Comparison of ENCODE assay signal across 1 cellular context in the genomic region with DNA sequence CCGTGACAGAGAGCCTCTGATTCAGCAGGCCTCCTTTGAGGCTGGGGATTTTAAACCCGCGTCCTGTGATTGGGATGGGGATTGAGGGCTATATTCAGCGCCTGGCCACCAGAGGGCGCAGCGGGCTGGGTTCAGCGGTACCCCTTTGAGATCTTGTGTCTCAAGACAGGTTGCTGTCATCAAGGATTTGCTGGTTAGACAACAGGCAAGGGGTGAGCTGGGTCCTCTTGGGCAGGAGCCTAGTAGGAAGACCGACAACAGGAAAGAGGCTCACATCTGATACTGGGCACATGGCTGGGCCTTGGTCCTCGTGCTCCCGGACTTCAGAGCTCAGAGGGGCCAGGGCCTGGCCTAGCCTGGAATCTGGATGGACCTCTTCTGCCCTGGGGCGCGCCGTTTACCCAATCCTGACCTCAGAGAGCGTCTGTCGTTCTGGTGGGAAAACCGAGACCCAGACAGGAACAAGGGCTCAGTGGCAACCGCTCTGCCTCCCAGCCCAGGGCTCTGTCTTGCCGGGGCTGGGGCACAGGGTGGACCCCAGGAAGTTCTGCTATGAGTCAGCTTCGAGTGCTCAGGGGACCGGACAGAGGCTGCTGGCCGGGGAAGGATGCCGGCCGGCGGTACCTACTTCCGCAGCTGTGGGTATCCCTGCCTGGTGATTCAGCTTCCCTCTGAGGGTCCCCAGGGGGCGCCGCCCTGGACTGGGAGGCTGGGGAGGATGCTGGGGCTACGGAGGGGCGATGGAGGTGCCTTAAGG.
TF ChIP-seq lines count a peak whose summit lies in the region.

No MANE protein-coding gene starts in this region.

TF ChIP-seq in HepG2, 621 proteins besides CTCF, POLR2A, EP300 and RAD21 (continued from another document and continues in another):
- TF ChIP-seq, protein P1, sequence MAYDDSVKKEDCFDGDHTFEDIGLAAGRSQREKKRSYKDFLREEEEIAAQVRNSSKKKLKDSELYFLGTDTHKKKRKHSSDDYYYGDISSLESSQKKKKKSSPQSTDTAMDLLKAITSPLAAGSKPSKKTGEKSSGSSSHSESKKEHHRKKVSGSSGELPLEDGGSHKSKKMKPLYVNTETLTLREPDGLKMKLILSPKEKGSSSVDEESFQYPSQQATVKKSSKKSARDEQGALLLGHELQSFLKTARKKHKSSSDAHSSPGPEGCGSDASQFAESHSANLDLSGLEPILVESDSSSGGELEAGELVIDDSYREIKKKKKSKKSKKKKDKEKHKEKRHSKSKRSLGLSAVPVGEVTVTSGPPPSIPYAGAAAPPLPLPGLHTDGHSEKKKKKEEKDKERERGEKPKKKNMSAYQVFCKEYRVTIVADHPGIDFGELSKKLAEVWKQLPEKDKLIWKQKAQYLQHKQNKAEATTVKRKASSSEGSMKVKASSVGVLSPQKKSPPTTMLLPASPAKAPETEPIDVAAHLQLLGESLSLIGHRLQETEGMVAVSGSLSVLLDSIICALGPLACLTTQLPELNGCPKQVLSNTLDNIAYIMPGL (CRISPR knock-in tag; IDR thresholded peaks at IDR 0.05; ENCODE audit: borderline replicate concordance in 1 of 2, low read depth in 1 of 2): 0 out of 4 replicates have a peak, but pooled peaks of 1 of the 2 experiments have one; percentile 35
- TF ChIP-seq ZNF317 (CRISPR knock-in tag; IDR thresholded peaks at IDR 0.05) (no peak), KDM2A (CRISPR knock-in tag; IDR thresholded peaks at IDR 0.05; ENCODE audit: borderline replicate concordance, low read depth) (peak; percentile 62), ZNF451 (CRISPR knock-in tag; IDR thresholded peaks at IDR 0.05) (no peak), YEATS2 (CRISPR knock-in tag; IDR thresholded peaks at IDR 0.05; ENCODE audit: borderline replicate concordance) (no peak), SMYD3 (CRISPR knock-in tag; IDR thresholded peaks at IDR 0.05) (no peak), ZNF432 (CRISPR knock-in tag; IDR thresholded peaks at IDR 0.05; ENCODE audit: borderline replicate concordance) (no peak), EEA1 (CRISPR knock-in tag; IDR thresholded peaks at IDR 0.05; ENCODE audit: borderline replicate concordance) (no peak), ZNF644 (CRISPR knock-in tag; IDR thresholded peaks at IDR 0.05; ENCODE audit: low read depth) (no peak), RBM39 (IDR thresholded peaks at IDR 0.05; ENCODE audit: low read depth, low read length, poor library complexity, severe bottlenecking) (no peak), ZNF556 (CRISPR knock-in tag; IDR thresholded peaks at IDR 0.05; ENCODE audit: borderline replicate concordance) (no peak), MTF1 (CRISPR knock-in tag; IDR thresholded peaks at IDR 0.05) (no peak), ZNF33B (CRISPR knock-in tag; IDR thresholded peaks at IDR 0.05) (no peak), ZNF460 (CRISPR knock-in tag; IDR thresholded peaks at IDR 0.05; ENCODE audit: borderline replicate concordance) (no peak), KDM3A (CRISPR knock-in tag; IDR thresholded peaks at IDR 0.05; ENCODE audit: low read depth) (no peak), ZNF230 (CRISPR knock-in tag; IDR thresholded peaks at IDR 0.05) (no peak), HOXD1 (CRISPR knock-in tag; IDR thresholded peaks at IDR 0.05) (no peak), GATAD2A (CRISPR knock-in tag; IDR thresholded peaks at IDR 0.05) (0 out of 2 replicates have a peak, but pooled peaks have one; percentile 16), SALL1 (CRISPR knock-in tag; IDR thresholded peaks at IDR 0.05) (no peak; the same call in 1 of the 2 replicates), ZNF326 (CRISPR knock-in tag; IDR thresholded peaks at IDR 0.05; ENCODE audit: borderline replicate concordance) (no peak)
- TF ChIP-seq, protein P2, sequence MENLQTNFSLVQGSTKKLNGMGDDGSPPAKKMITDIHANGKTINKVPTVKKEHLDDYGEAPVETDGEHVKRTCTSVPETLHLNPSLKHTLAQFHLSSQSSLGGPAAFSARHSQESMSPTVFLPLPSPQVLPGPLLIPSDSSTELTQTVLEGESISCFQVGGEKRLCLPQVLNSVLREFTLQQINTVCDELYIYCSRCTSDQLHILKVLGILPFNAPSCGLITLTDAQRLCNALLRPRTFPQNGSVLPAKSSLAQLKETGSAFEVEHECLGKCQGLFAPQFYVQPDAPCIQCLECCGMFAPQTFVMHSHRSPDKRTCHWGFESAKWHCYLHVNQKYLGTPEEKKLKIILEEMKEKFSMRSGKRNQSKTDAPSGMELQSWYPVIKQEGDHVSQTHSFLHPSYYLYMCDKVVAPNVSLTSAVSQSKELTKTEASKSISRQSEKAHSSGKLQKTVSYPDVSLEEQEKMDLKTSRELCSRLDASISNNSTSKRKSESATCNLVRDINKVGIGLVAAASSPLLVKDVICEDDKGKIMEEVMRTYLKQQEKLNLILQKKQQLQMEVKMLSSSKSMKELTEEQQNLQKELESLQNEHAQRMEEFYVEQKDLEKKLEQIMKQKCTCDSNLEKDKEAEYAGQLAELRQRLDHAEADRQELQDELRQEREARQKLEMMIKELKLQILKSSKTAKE (CRISPR knock-in tag; IDR thresholded peaks at IDR 0.05; ENCODE audit: borderline replicate concordance): no peak
- TF ChIP-seq, protein P3, sequence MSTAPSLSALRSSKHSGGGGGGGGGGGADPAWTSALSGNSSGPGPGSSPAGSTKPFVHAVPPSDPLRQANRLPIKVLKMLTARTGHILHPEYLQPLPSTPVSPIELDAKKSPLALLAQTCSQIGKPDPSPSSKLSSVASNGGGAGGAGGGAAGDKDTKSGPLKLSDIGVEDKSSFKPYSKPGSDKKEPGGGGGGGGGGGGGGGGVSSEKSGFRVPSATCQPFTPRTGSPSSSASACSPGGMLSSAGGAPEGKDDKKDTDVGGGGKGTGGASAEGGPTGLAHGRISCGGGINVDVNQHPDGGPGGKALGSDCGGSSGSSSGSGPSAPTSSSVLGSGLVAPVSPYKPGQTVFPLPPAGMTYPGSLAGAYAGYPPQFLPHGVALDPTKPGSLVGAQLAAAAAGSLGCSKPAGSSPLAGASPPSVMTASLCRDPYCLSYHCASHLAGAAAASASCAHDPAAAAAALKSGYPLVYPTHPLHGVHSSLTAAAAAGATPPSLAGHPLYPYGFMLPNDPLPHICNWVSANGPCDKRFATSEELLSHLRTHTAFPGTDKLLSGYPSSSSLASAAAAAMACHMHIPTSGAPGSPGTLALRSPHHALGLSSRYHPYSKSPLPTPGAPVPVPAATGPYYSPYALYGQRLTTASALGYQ (CRISPR knock-in tag; IDR thresholded peaks at IDR 0.05): no peak
- TF ChIP-seq, protein P4, sequence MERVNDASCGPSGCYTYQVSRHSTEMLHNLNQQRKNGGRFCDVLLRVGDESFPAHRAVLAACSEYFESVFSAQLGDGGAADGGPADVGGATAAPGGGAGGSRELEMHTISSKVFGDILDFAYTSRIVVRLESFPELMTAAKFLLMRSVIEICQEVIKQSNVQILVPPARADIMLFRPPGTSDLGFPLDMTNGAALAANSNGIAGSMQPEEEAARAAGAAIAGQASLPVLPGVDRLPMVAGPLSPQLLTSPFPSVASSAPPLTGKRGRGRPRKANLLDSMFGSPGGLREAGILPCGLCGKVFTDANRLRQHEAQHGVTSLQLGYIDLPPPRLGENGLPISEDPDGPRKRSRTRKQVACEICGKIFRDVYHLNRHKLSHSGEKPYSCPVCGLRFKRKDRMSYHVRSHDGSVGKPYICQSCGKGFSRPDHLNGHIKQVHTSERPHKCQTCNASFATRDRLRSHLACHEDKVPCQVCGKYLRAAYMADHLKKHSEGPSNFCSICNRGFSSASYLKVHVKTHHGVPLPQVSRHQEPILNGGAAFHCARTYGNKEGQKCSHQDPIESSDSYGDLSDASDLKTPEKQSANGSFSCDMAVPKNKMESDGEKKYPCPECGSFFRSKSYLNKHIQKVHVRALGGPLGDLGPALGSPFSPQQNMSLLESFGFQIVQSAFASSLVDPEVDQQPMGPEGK (CRISPR knock-in tag; IDR thresholded peaks at IDR 0.05): no peak
- TF ChIP-seq, protein P5, sequence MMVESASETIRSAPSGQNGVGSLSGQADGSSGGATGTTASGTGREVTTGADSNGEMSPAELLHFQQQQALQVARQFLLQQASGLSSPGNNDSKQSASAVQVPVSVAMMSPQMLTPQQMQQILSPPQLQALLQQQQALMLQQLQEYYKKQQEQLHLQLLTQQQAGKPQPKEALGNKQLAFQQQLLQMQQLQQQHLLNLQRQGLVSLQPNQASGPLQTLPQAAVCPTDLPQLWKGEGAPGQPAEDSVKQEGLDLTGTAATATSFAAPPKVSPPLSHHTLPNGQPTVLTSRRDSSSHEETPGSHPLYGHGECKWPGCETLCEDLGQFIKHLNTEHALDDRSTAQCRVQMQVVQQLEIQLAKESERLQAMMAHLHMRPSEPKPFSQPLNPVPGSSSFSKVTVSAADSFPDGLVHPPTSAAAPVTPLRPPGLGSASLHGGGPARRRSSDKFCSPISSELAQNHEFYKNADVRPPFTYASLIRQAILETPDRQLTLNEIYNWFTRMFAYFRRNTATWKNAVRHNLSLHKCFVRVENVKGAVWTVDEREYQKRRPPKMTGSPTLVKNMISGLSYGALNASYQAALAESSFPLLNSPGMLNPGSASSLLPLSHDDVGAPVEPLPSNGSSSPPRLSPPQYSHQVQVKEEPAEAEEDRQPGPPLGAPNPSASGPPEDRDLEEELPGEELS (CRISPR knock-in tag; IDR thresholded peaks at IDR 0.05): no peak
- TF ChIP-seq, protein P6, sequence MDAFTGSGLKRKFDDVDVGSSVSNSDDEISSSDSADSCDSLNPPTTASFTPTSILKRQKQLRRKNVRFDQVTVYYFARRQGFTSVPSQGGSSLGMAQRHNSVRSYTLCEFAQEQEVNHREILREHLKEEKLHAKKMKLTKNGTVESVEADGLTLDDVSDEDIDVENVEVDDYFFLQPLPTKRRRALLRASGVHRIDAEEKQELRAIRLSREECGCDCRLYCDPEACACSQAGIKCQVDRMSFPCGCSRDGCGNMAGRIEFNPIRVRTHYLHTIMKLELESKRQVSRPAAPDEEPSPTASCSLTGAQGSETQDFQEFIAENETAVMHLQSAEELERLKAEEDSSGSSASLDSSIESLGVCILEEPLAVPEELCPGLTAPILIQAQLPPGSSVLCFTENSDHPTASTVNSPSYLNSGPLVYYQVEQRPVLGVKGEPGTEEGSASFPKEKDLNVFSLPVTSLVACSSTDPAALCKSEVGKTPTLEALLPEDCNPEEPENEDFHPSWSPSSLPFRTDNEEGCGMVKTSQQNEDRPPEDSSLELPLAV (CRISPR knock-in tag; conservative IDR thresholded peaks at IDR 0.05; ENCODE audit: low read depth): no peak
- TF ChIP-seq, protein P7, sequence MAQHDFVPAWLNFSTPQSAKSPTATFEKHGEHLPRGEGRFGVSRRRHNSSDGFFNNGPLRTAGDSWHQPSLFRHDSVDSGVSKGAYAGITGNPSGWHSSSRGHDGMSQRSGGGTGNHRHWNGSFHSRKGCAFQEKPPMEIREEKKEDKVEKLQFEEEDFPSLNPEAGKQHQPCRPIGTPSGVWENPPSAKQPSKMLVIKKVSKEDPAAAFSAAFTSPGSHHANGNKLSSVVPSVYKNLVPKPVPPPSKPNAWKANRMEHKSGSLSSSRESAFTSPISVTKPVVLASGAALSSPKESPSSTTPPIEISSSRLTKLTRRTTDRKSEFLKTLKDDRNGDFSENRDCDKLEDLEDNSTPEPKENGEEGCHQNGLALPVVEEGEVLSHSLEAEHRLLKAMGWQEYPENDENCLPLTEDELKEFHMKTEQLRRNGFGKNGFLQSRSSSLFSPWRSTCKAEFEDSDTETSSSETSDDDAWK (CRISPR knock-in tag; IDR thresholded peaks at IDR 0.05): no peak
- TF ChIP-seq, protein P8, sequence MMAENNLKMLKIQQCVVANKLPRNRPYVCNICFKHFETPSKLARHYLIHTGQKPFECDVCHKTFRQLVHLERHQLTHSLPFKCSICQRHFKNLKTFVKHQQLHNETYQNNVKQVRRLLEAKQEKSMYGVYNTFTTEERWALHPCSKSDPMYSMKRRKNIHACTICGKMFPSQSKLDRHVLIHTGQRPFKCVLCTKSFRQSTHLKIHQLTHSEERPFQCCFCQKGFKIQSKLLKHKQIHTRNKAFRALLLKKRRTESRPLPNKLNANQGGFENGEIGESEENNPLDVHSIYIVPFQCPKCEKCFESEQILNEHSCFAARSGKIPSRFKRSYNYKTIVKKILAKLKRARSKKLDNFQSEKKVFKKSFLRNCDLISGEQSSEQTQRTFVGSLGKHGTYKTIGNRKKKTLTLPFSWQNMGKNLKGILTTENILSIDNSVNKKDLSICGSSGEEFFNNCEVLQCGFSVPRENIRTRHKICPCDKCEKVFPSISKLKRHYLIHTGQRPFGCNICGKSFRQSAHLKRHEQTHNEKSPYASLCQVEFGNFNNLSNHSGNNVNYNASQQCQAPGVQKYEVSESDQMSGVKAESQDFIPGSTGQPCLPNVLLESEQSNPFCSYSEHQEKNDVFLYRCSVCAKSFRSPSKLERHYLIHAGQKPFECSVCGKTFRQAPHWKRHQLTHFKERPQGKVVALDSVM (CRISPR knock-in tag; IDR thresholded peaks at IDR 0.05): 0 out of 2 replicates have a peak, but pooled peaks have one; percentile 29
- TF ChIP-seq, protein P9, sequence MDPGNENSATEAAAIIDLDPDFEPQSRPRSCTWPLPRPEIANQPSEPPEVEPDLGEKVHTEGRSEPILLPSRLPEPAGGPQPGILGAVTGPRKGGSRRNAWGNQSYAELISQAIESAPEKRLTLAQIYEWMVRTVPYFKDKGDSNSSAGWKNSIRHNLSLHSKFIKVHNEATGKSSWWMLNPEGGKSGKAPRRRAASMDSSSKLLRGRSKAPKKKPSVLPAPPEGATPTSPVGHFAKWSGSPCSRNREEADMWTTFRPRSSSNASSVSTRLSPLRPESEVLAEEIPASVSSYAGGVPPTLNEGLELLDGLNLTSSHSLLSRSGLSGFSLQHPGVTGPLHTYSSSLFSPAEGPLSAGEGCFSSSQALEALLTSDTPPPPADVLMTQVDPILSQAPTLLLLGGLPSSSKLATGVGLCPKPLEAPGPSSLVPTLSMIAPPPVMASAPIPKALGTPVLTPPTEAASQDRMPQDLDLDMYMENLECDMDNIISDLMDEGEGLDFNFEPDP (CRISPR knock-in tag; conservative IDR thresholded peaks at IDR 0.05): no peak
- TF ChIP-seq, protein P10, sequence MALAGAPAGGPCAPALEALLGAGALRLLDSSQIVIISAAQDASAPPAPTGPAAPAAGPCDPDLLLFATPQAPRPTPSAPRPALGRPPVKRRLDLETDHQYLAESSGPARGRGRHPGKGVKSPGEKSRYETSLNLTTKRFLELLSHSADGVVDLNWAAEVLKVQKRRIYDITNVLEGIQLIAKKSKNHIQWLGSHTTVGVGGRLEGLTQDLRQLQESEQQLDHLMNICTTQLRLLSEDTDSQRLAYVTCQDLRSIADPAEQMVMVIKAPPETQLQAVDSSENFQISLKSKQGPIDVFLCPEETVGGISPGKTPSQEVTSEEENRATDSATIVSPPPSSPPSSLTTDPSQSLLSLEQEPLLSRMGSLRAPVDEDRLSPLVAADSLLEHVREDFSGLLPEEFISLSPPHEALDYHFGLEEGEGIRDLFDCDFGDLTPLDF (CRISPR knock-in tag; IDR thresholded peaks at IDR 0.05): no peak
- TF ChIP-seq, protein P11, sequence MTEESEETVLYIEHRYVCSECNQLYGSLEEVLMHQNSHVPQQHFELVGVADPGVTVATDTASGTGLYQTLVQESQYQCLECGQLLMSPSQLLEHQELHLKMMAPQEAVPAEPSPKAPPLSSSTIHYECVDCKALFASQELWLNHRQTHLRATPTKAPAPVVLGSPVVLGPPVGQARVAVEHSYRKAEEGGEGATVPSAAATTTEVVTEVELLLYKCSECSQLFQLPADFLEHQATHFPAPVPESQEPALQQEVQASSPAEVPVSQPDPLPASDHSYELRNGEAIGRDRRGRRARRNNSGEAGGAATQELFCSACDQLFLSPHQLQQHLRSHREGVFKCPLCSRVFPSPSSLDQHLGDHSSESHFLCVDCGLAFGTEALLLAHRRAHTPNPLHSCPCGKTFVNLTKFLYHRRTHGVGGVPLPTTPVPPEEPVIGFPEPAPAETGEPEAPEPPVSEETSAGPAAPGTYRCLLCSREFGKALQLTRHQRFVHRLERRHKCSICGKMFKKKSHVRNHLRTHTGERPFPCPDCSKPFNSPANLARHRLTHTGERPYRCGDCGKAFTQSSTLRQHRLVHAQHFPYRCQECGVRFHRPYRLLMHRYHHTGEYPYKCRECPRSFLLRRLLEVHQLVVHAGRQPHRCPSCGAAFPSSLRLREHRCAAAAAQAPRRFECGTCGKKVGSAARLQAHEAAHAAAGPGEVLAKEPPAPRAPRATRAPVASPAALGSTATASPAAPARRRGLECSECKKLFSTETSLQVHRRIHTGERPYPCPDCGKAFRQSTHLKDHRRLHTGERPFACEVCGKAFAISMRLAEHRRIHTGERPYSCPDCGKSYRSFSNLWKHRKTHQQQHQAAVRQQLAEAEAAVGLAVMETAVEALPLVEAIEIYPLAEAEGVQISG (CRISPR knock-in tag; IDR thresholded peaks at IDR 0.05): no peak
